ENCODE assay signal across 25 cellular contexts in genomic region chr5:36396640-36397039, GRCh38.
DNase-seq lines count a peak whose midpoint lies in the region; ATAC-seq, FAIRE-seq and TF ChIP-seq lines count a peak whose summit lies in the region.
"Had no signal": no experiment of that assay in that cellular context is flagged by ENCODE, and none has a peak within 500 bp of the region (broad histone marks: within the 10 kb centered on the region; RNA-seq: fewer than 3 reads in every experiment).

No MANE protein-coding gene starts in this region.

- BruUV-seq in HepG2 (replicated peaks; lab: Mats Ljungman, UMichigan): no TSS peak

- no peaks in the 10 kb centered on the region for H3K36me3 ChIP-seq in HepG2 (replicated peaks in 1 of 2; ENCODE audit: control insufficient read depth in 1 of 2, insufficient read depth in 2 of 2, low read length in 2 of 2)
- no peaks in the 10 kb centered on the region for H3K36me3 ChIP-seq in right lobe of liver
- no peaks in the 10 kb centered on the region for H3K36me3 ChIP-seq in adrenal gland (replicated peaks in 1 of 2)
- H3K36me3 ChIP-seq: spleen, uterus had no signal

- no peaks in the 10 kb centered on the region for H4K20me1 ChIP-seq in HepG2 (ENCODE audit: insufficient read depth, low read length)

- ATAC-seq in HepG2 (no peak), right lobe of liver (no peak)
- ATAC-seq: activated CD8-positive, alpha-beta T cell treated with anti-CD3 and anti-CD28 coated beads, Interleukin-2, amount 10 ng/mL, durations not matched to agents 7 days and 5 days; esophagus mucosa had no signal

- H3K27me3 ChIP-seq in HepG2 (ENCODE audit: control insufficient read depth in 1 of 2, insufficient read depth in 2 of 2, low read length in 2 of 2) (peaks cover 0 to 4% of the 10 kb centered on the region in 2 experiments; a peak in 1 of 5 replicates), right lobe of liver (no peaks in the 10 kb centered on the region), adrenal gland (no peaks in the 10 kb centered on the region)
- H3K27me3 ChIP-seq: uterus had no signal

- FAIRE-seq in HepG2 (lab: Jason Lieb, UNC): no peak
- FAIRE-seq: D721Med, G401.6 had no signal

- POLR2A ChIA-PET in HepG2 (lab: Yijun Ruan, JAX): no interaction called here

- DNase-seq in HepG2 (ENCODE audit: low spot score) (peak; percentile 35), right lobe of liver (no peak), adrenal gland (peak in 6 of 7 donors; percentile 17 to 64 (median 41)), fibroblast of villous mesenchyme (ENCODE audit: low read depth) (peak; percentile 90), ureter (ENCODE audit: low spot score) (peak; percentile 60), ACHN (no peak), HK-2 (ENCODE audit: unreplicated experiment) (no peak)
- no peak for DNase-seq in activated naive CD4-positive, alpha-beta T cell treated with anti-CD3 and anti-CD28 coated beads, Interleukin-2, amount 10 ng/mL, durations not matched to agents 7 days and 5 days
- DNase-seq: activated CD8-positive, alpha-beta T cell treated with anti-CD3 and anti-CD28 coated beads, Interleukin-2, amount 10 ng/mL, durations not matched to agents 7 days and 5 days; activated naive CD4-positive, alpha-beta T cell treated with anti-CD3 and anti-CD28 coated beads for 36 hours; activated T-cell treated with anti-CD3 and anti-CD28 coated beads, Interleukin-2, amount 50 U/mL, for 24 hours; C1 segment of cervical spinal cord; effector CD8-positive, alpha-beta T cell; head of caudate nucleus; Kasumi-1; NCI-H1105 treated with DMSO at 0.1 percent for 48 hours; NCI-H2081 treated with DMSO at 0.1 percent for 48 hours; NCI-H526; spleen; stimulated activated CD4-positive, alpha-beta T cell treated with anti-CD3 and anti-CD28 coated beads, Interleukin-4, amount 100 ng/mL, for 4 hours had no signal

- WGBS in HepG2 (ENCODE audit: low lambda C conversion rate): 0% methylated on average over 3 of the region's 3 CpGs
- 66% methylated on average over 3 of the region's 3 CpGs for WGBS in right lobe of liver (ENCODE audit: insufficient coverage, low coverage, low lambda C conversion rate, missing lambda C conversion rate)
- 32 to 36% (median 34%) methylated on average over 3 of the region's 3 CpGs for WGBS in adrenal gland, 4 donors

- no peak for TF ChIP-seq RAD21 in HepG2 (CRISPR knock-in tag; IDR thresholded peaks at IDR 0.05)

- no peaks in the 10 kb centered on the region for H3K36me3 Mint-ChIP-seq in activated naive CD4-positive, alpha-beta T cell treated with anti-CD3 and anti-CD28 coated beads, Interleukin-2, amount 10 ng/mL, durations not matched to agents 7 days and 5 days

- CTCF ChIA-PET in HepG2 (lab: Yijun Ruan, JAX; ENCODE audit: low intra/inter-chr PET ratio, low total read pairs): no interaction called here
- CTCF ChIA-PET in activated naive CD4-positive, alpha-beta T cell treated with anti-CD3 and anti-CD28 coated beads, Interleukin-2, amount 10 ng/mL, durations not matched to agents 7 days and 5 days (lab: Charles Lee): no interaction called here

- TF ChIP-seq CTCF in HepG2 (CRISPR knock-in tag; IDR thresholded peaks at IDR 0.05) (no peak), right lobe of liver (IDR thresholded peaks at IDR 0.05) (no peak), adrenal gland (IDR thresholded peaks at IDR 0.05) (no peak), fibroblast of villous mesenchyme (IDR thresholded peaks at IDR 0.05; ENCODE audit: insufficient read depth, low read depth, low read length) (no peak)

- H3K27ac ChIP-seq in HepG2 (ENCODE audit: extremely low read length, insufficient read depth, low read length): no peak overlapping the region
- H3K27ac ChIP-seq in right lobe of liver: no peak overlapping the region
- no peak overlapping the region for H3K27ac ChIP-seq in adrenal gland
- H3K27ac ChIP-seq: 22Rv1, spleen had no signal

- TF ChIP-seq POLR2A in HepG2 (IDR thresholded peaks at IDR 0.05; ENCODE audit: insufficient read depth in 1 of 2, low read depth in 2 of 2, low read length in 2 of 2) (no peak), right lobe of liver (IDR thresholded peaks at IDR 0.05) (no peak), adrenal gland (IDR thresholded peaks at IDR 0.05) (no peak)

- intact Hi-C loops in HepG2 (cut with micrococcal nuclease; ENCODE audit: unreplicated experiment) (no loop called here), right lobe of liver (cut with DNase I) (loop anchor here in 1 of 2 donors (10.0 kb wide), 1 partner anchor 132 kb away; no protein-coding TSS in a partner anchor), adrenal gland (cut with DNase I) (loop anchor here in 1 of 2 donors (10.0 kb wide), 1 partner anchor 222 kb away; no protein-coding TSS in a partner anchor)

- H3K9me3 Mint-ChIP-seq in activated naive CD4-positive, alpha-beta T cell treated with anti-CD3 and anti-CD28 coated beads, Interleukin-2, amount 10 ng/mL, durations not matched to agents 7 days and 5 days: no peaks in the 10 kb centered on the region
- H3K9me3 Mint-ChIP-seq: activated naive CD4-positive, alpha-beta T cell treated with anti-CD3 and anti-CD28 coated beads for 36 hours; activated T-cell treated with anti-CD3 and anti-CD28 coated beads, Interleukin-2, amount 50 U/mL, for 24 hours had no signal

- in situ Hi-C loops in HepG2 (cut with HindIII; ENCODE audit: extremely low pct_ligation_motif_present, low pct_unique_long_range_greater_than_20kb) (loop anchor here (10.0 kb wide), 1 partner anchor 132 kb away; no protein-coding TSS in a partner anchor), ACHN (cut with HindIII; ENCODE audit: low pct_ligation_motif_present, low pct_unique_long_range_greater_than_20kb, low sequenced_read_pairs) (no loop called here)

- H3K4me2 ChIP-seq in HepG2 (ENCODE audit: low read depth, low read length): 0 out of 2 replicates have a peak overlapping the region, but pooled peaks have one; percentile 12

- no peaks in the 10 kb centered on the region for H3K9me3 ChIP-seq in HepG2 (ENCODE audit: low read length)
- H3K9me3 ChIP-seq in right lobe of liver: no peaks in the 10 kb centered on the region
- no peaks in the 10 kb centered on the region for H3K9me3 ChIP-seq in adrenal gland (replicated peaks in 1 of 3)
- H3K9me3 ChIP-seq: spleen, uterus had no signal

- peaks cover 25% of the 10 kb centered on the region for H3K4me1 ChIP-seq in HepG2 (ENCODE audit: insufficient read depth, low read length)
- H3K4me1 ChIP-seq in right lobe of liver: no peaks in the 10 kb centered on the region
- H3K4me1 ChIP-seq in adrenal gland (replicated peaks in 1 of 2): no peaks in the 10 kb centered on the region
- H3K4me1 ChIP-seq: uterus had no signal

- H2AFZ ChIP-seq in HepG2 (ENCODE audit: low read length): no peak overlapping the region

- peak in 1 of 2 experiments; percentile 33; a peak in 1 of 4 replicates for TF ChIP-seq EP300 in HepG2 (IDR thresholded peaks at IDR 0.05; ENCODE audit: low read depth in 2 of 2, low read length in 2 of 2)
- no peak for TF ChIP-seq EP300 in HepG2 (CRISPR knock-in tag; IDR thresholded peaks at IDR 0.05; ENCODE audit: borderline replicate concordance)

- no peak overlapping the region for H3K4me3 Mint-ChIP-seq in activated naive CD4-positive, alpha-beta T cell treated with anti-CD3 and anti-CD28 coated beads, Interleukin-2, amount 10 ng/mL, durations not matched to agents 7 days and 5 days
- H3K4me3 Mint-ChIP-seq: activated CD8-positive, alpha-beta T cell treated with anti-CD3 and anti-CD28 coated beads, Interleukin-2, amount 10 ng/mL, durations not matched to agents 7 days and 5 days; activated naive CD4-positive, alpha-beta T cell treated with anti-CD3 and anti-CD28 coated beads for 36 hours; activated T-cell treated with anti-CD3 and anti-CD28 coated beads, Interleukin-2, amount 50 U/mL, for 24 hours had no signal

- H3K9ac ChIP-seq in HepG2 (ENCODE audit: insufficient read depth, low read depth, low read length): no peak overlapping the region

- H3K4me3 ChIP-seq in HepG2 (replicated peaks in 1 of 3; ENCODE audit: insufficient read depth in 1 of 3, low read depth in 2 of 3, low read length in 3 of 3) (no peak overlapping the region), right lobe of liver (no peak overlapping the region), adrenal gland (no peak overlapping the region), fibroblast of villous mesenchyme (ENCODE audit: low read depth, low read length) (no peak overlapping the region)
- H3K4me3 ChIP-seq: spleen, uterus had no signal

- H3K27ac Mint-ChIP-seq in activated naive CD4-positive, alpha-beta T cell treated with anti-CD3 and anti-CD28 coated beads, Interleukin-2, amount 10 ng/mL, durations not matched to agents 7 days and 5 days: no peak overlapping the region
- H3K27ac Mint-ChIP-seq: activated CD8-positive, alpha-beta T cell treated with anti-CD3 and anti-CD28 coated beads, Interleukin-2, amount 10 ng/mL, durations not matched to agents 7 days and 5 days; activated naive CD4-positive, alpha-beta T cell treated with anti-CD3 and anti-CD28 coated beads for 36 hours; activated T-cell treated with anti-CD3 and anti-CD28 coated beads, Interleukin-2, amount 50 U/mL, for 24 hours had no signal

- H3K27me3 Mint-ChIP-seq in activated naive CD4-positive, alpha-beta T cell treated with anti-CD3 and anti-CD28 coated beads, Interleukin-2, amount 10 ng/mL, durations not matched to agents 7 days and 5 days: peaks cover 26% of the 10 kb centered on the region

- H3K79me2 ChIP-seq in HepG2 (ENCODE audit: insufficient read depth, low read length): no peaks in the 10 kb centered on the region

- no peaks in the 10 kb centered on the region for H3K4me1 Mint-ChIP-seq in activated naive CD4-positive, alpha-beta T cell treated with anti-CD3 and anti-CD28 coated beads, Interleukin-2, amount 10 ng/mL, durations not matched to agents 7 days and 5 days

TF ChIP-seq in HepG2, 621 proteins besides CTCF, POLR2A, EP300 and RAD21 (continues in another document):
- TF ChIP-seq ATF3 (CRISPR knock-in tag; IDR thresholded peaks at IDR 0.05) (peak; percentile 59), ISL2 (CRISPR knock-in tag; IDR thresholded peaks at IDR 0.05) (peak; percentile 35; the same call in 1 of the 2 replicates)

Comparison
In these comparisons a context has a peak if more than half of its experiments do, and no peak if none do; other contexts are left out.
1. DNase-seq: peak in HepG2 (single experiment), adrenal gland (6 of 7), fibroblast of villous mesenchyme (single experiment) and ureter (single experiment); none in right lobe of liver (0 of 3), ACHN (single experiment), activated naive CD4-positive, alpha-beta T cell treated with anti-CD3 and anti-CD28 coated beads, Interleukin-2, amount 10 ng/mL, durations not matched to agents 7 days and 5 days (single experiment) and HK-2 (single experiment).